ENCODE assay signal across 7 cellular contexts in the genomic region with DNA sequence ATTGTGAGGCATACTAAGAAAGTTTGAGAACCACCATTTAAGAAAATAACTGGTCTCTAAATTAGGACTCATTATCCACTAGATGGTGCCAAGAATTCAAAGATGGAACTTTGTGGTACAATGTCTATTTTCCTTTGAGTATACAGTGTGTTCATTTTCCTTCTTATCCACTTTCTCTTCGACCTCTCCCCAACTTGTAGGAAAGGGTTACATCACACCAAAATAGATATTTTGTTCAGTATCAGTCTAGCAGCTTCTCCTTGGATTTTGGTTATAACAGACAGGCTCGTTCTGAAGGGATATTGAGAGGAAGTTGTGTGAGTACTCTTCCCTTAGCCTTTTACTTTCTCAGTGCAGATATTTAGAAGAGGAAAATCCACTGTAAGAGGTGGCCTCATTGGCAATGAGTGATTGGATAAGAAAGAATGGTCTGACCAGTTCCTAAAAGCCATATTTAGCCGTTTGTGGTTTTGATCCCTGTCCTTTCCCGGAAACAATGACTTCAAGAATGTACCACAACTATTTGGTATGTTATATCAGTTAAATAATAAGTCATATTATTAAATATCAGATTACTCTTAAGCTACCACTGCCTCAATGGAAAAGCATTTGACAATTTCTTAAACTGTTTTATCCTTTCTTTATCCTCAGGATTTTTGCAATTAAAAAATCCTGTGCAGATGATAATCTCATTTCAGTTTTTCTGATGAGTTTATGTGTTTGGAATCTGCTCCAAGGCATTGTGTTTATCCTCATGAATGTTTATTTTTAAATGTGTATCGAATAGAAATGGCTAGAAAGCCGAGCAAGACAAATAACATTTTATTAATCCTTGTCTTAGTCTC.
A peak's percentile ranks its signal among the peaks of the same experiment; 100 is the strongest.
DNase-seq lines count a peak whose midpoint lies in the region; ATAC-seq and TF ChIP-seq lines count a peak whose summit lies in the region.

No MANE protein-coding gene starts in this region.

- TF ChIP-seq EP300 in suprapubic skin (IDR thresholded peaks at IDR 0.05), result no peak

- H3K4me1 ChIP-seq in OCI-LY3 (ENCODE audit: low read length) (peaks cover 41% of the 10 kb centered on the region), suprapubic skin (peaks cover 13% of the 10 kb centered on the region)

- peak; percentile 76 for TF ChIP-seq CTCF in OCI-LY3 (IDR thresholded peaks at IDR 0.05; ENCODE audit: low read depth, low read length)
- TF ChIP-seq CTCF in suprapubic skin (IDR thresholded peaks at IDR 0.05), result peak; percentile 29 to 30

- H3K9ac ChIP-seq in OCI-LY3 (ENCODE audit: low read length), result peak overlapping the region; percentile 45

- 20% methylated on average over 6 of the region's 6 CpGs for WGBS in suprapubic skin

- H3K27me3 ChIP-seq in OCI-LY3 (ENCODE audit: low read depth, low read length) (no peaks in the 10 kb centered on the region), suprapubic skin (no peaks in the 10 kb centered on the region)

- peak overlapping the region; percentile 74 for H3K4me2 ChIP-seq in OCI-LY3 (ENCODE audit: low read length)

- no peak for TF ChIP-seq POLR2A in suprapubic skin (IDR thresholded peaks at IDR 0.05)

- H3K36me3 ChIP-seq in OCI-LY3 (replicated peaks; ENCODE audit: low read depth, low read length) (no peaks in the 10 kb centered on the region), suprapubic skin (no peaks in the 10 kb centered on the region)

- H3K9me3 ChIP-seq in OCI-LY3 (ENCODE audit: insufficient read depth, low read length) (no peaks in the 10 kb centered on the region), suprapubic skin (no peaks in the 10 kb centered on the region)

- H3K27ac ChIP-seq in OCI-LY3 (ENCODE audit: low read length) (no peak overlapping the region), caudate nucleus (ENCODE audit: low read depth, low read length) (peak overlapping the region; percentile 58), suprapubic skin (peak overlapping the region; percentile 68)

- H2AFZ ChIP-seq in OCI-LY3 (ENCODE audit: low read depth, low read length), result peak overlapping the region; percentile 93

- H3K4me3 ChIP-seq in OCI-LY3 (ENCODE audit: low read length) (peak overlapping the region; percentile 75), suprapubic skin (no peak overlapping the region)

- ATAC-seq in HG02588 (IDR thresholded peaks at IDR 0.05; ENCODE audit: unreplicated experiment) (peak; percentile 26), GM21717 (IDR thresholded peaks at IDR 0.05; ENCODE audit: unreplicated experiment) (no peak)

- H3K79me2 ChIP-seq in OCI-LY3 (ENCODE audit: low read length), result no peaks in the 10 kb centered on the region

- H4K20me1 ChIP-seq in OCI-LY3 (ENCODE audit: insufficient read depth, low read length), result no peaks in the 10 kb centered on the region

- DNase-seq in ELR (ENCODE audit: low read depth), result peak; percentile 99
- DNase-seq in caudate nucleus (lab: John Stamatoyannopoulos, UW), result peak in 3 of 61 donors; percentile 1 to 8 (median 4)
- peak; percentile 85 for DNase-seq in left kidney (ENCODE audit: low read depth, low spot score)
- no peak for DNase-seq in suprapubic skin (ENCODE audit: low spot score in 2 of 2)

Comparison
In these comparisons a context has a peak if more than half of its experiments do, and no peak if none do; other contexts are left out.
1. DNase-seq: peak in ELR (single experiment) and left kidney (single experiment); none in suprapubic skin (0 of 2).